In the genomic region with DNA sequence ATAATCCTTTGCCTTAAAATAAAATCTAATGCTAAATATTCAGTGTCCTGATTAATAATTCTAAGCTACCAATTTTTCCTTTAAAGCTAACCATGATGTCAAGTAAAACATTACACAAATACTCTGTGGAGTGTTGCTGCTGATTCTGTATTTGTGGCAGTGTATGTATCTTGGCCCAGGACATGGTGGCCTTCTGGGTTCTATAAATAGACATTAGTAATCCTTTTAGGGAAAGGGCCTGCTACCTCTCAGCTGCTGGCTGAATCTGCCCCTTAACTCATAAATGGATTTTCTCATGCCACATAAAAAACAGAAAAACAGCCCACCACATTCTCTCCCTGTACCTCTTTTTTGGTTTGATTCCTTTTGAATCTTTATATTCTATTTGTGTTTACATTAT, we compare ENCODE assay signal across 17 cellular contexts. TPM values are rescaled to one million over a fixed set of nuclear protein-coding genes. Genes with fewer than 3 reads are reported as not detected.
DNase-seq lines count a peak whose midpoint lies in the region; TF ChIP-seq lines count a peak whose summit lies in the region.
"Had no signal": no experiment of that assay in that cellular context is flagged by ENCODE, and none has a peak within 500 bp of the region (broad histone marks: within the 10 kb centered on the region; RNA-seq: fewer than 3 reads in every experiment).

No MANE protein-coding gene starts in this region.

- DNase-seq in NB4 (ENCODE audit: low read depth) (peak; percentile 45), cerebellum (ENCODE audit: low spot score) (peak; percentile 47), NCI-H2196 treated with DMSO at 0.1 percent for 48 hours (lab: John Stamatoyannopoulos, UW; ENCODE audit: unreplicated experiment) (no peak), NOMO-1 treated with dmso at 0.1 percent for 144 hours (lab: John Stamatoyannopoulos, UW; ENCODE audit: unreplicated experiment) (no peak), SIG-M5 treated with dmso at 0.1 percent for 504 hours (lab: John Stamatoyannopoulos, UW; ENCODE audit: unreplicated experiment) (no peak), GM10248 (ENCODE audit: extremely low spot score) (no peak)
- DNase-seq: activated CD8-positive, alpha-beta memory T cell treated with anti-CD3 and anti-CD28 coated beads, Interleukin-2, amount 50 U/mL, for 4 hours; DND-41; effector memory CD4-positive, alpha-beta T cell; GOT3; left colon; NCI-H510A; ovary; stimulated activated CD4-positive, alpha-beta T cell treated with anti-CD3 and anti-CD28 coated beads, Interleukin-1b, Interleukin-23, amount 100 ng/mL, for 48 hours; stimulated activated naive B cell treated with anti-CD40 and anti-IgM and Interleukin-4, amounts not matched to agents 10 μg/mL and 1 μg/mL and 100 μg/mL, for 72 hours had no signal

- H3K4me3 ChIP-seq in NB4 (ENCODE audit: low read depth, low read length) (peak overlapping the region; percentile 53), muscle layer of colon (ENCODE audit: low read depth in 1 of 2, low read length in 2 of 2) (no peak overlapping the region)

- H3K4me1 ChIP-seq in muscle layer of colon (ENCODE audit: insufficient read depth, low read length): peaks cover 7% of the 10 kb centered on the region

- H3K36me3 ChIP-seq in muscle layer of colon (ENCODE audit: insufficient read depth, low read length): no peaks in the 10 kb centered on the region
- H3K36me3 ChIP-seq: ovary had no signal

- H3K27ac ChIP-seq in 22Rv1: 0 out of 2 replicates have a peak overlapping the region, but pooled peaks have one; percentile 27
- H3K27ac ChIP-seq in muscle layer of colon (ENCODE audit: low read depth, low read length): peak overlapping the region; percentile 75
- H3K27ac ChIP-seq: ovary had no signal

- POLR2A ChIA-PET in GM10248 (lab: Yijun Ruan, JAX): no interaction called here

- H3K9me3 ChIP-seq in muscle layer of colon (ENCODE audit: low read length): no peaks in the 10 kb centered on the region
- H3K9me3 ChIP-seq: ovary had no signal

- CTCF ChIA-PET in GM10248 (lab: Yijun Ruan, JAX): no interaction called here

- H3K9ac ChIP-seq in muscle layer of colon (ENCODE audit: low read length): no peak overlapping the region

- no peak for TF ChIP-seq POLR2A in NB4 (IDR thresholded peaks at IDR 0.05; ENCODE audit: extremely low read depth, insufficient read length)

- H3K27me3 ChIP-seq in muscle layer of colon (ENCODE audit: control insufficient read depth in 1 of 2, insufficient read depth in 2 of 2, low read length in 2 of 2): peaks cover 0 to 7% of the 10 kb centered on the region in 2 donors
- H3K27me3 ChIP-seq: ovary had no signal

- no peak for TF ChIP-seq CTCF in 22Rv1 (IDR thresholded peaks at IDR 0.05)
- no peak for TF ChIP-seq CTCF in NB4 (IDR thresholded peaks at IDR 0.05; ENCODE audit: low read depth, low read length)
- no peak for TF ChIP-seq CTCF in GM10248 (IDR thresholded peaks at IDR 0.05; ENCODE audit: control extremely low read depth, extremely low read depth, low read depth, missing control alignments)

RNA-seq across cellular contexts. Expression of a gene that starts 1.2 kb away (rescaled TPM):
- 4.1 TPM for total RNA-seq in cerebellum

Comparison
In these comparisons a context has a peak if more than half of its experiments do, and no peak if none do; other contexts are left out.
1. DNase-seq: peak in NB4 (single experiment) and cerebellum (single experiment); none in NCI-H2196 treated with DMSO at 0.1 percent for 48 hours (single experiment), NOMO-1 treated with dmso at 0.1 percent for 144 hours (single experiment), SIG-M5 treated with dmso at 0.1 percent for 504 hours (single experiment) and GM10248 (single experiment).